ENCODE assay signal across 10 cellular contexts in genomic region chr5:110899566-110900412, GRCh38.
DNase-seq lines count a peak whose midpoint lies in the region; ATAC-seq lines count a peak whose summit lies in the region.
"Had no signal": no experiment of that assay in that cellular context is flagged by ENCODE, and none has a peak within 500 bp of the region (broad histone marks: within the 10 kb centered on the region; RNA-seq: fewer than 3 reads in every experiment).

No MANE protein-coding gene starts in this region.

- DNase-seq in HT1080 (ENCODE audit: low read depth) (peak; percentile 31), hepatic stellate cell (ENCODE audit: low spot score) (peak; percentile 30), NCI-H146 treated with DMSO at 0.1 percent for 48 hours (lab: John Stamatoyannopoulos, UW; ENCODE audit: unreplicated experiment) (no peak), DMS53 treated with DMSO at 0.1 percent for 48 hours (lab: John Stamatoyannopoulos, UW; ENCODE audit: unreplicated experiment) (no peak), 8988T (no peak), NCI-H2171 (lab: John Stamatoyannopoulos, UW) (no peak)
- DNase-seq: activated B cell treated with CpG ODN at 0.5 μM for 24 hours, NCI-H1092 had no signal

- ATAC-seq in GM18909 (IDR thresholded peaks at IDR 0.05; ENCODE audit: poor library complexity, unreplicated experiment): peak; percentile 78
- peak; percentile 86 for ATAC-seq in HG02610 (IDR thresholded peaks at IDR 0.05; ENCODE audit: unreplicated experiment)

Comparison
In these comparisons a context has a peak if more than half of its experiments do, and no peak if none do; other contexts are left out.
1. DNase-seq: peak in HT1080 (single experiment) and hepatic stellate cell (single experiment); none in NCI-H146 treated with DMSO at 0.1 percent for 48 hours (single experiment), DMS53 treated with DMSO at 0.1 percent for 48 hours (single experiment), 8988T (single experiment) and NCI-H2171 (single experiment).